In genomic region chr1:31769720-31770390, GRCh38 we compare ENCODE assay signal across 13 cellular contexts. TPM values are rescaled to one million over a fixed set of nuclear protein-coding genes. Genes with fewer than 3 reads are reported as not detected.
DNase-seq lines count a peak whose midpoint lies in the region; ATAC-seq and TF ChIP-seq lines count a peak whose summit lies in the region.
"Had no signal": no experiment of that assay in that cellular context is flagged by ENCODE, and none has a peak within 500 bp of the region (broad histone marks: within the 10 kb centered on the region; RNA-seq: fewer than 3 reads in every experiment).

No MANE protein-coding gene starts in this region.

- no peaks in the 10 kb centered on the region for H3K9me3 ChIP-seq in BLaER1
- H3K9me3 ChIP-seq: SJSA1 had no signal

- peaks cover 64% of the 10 kb centered on the region for H3K27me3 ChIP-seq in BLaER1

- no peak overlapping the region for H3K27ac Mint-ChIP-seq in type B pancreatic cell
- H3K27ac Mint-ChIP-seq: activated CD8-positive, alpha-beta T cell treated with anti-CD3 and anti-CD28 coated beads for 36 hours; CD14-positive monocyte had no signal

- no peaks in the 10 kb centered on the region for H3K9me3 Mint-ChIP-seq in type B pancreatic cell
- H3K9me3 Mint-ChIP-seq: activated CD8-positive, alpha-beta T cell treated with anti-CD3 and anti-CD28 coated beads for 36 hours had no signal

- no peak overlapping the region for H3K27ac ChIP-seq in BLaER1
- H3K27ac ChIP-seq: SJSA1 had no signal

- H4K20me1 ChIP-seq in BLaER1, result peaks cover 33% of the 10 kb centered on the region

- peak overlapping the region; percentile 17; the same call in 1 of the 2 replicates for H3K4me2 ChIP-seq in BLaER1

- H3K4me1 Mint-ChIP-seq in type B pancreatic cell (ENCODE audit: unreplicated experiment), result peaks cover 42% of the 10 kb centered on the region

- H3K36me3 Mint-ChIP-seq in type B pancreatic cell, result peaks cover 4% of the 10 kb centered on the region

- TF ChIP-seq CTCF in type B pancreatic cell (conservative IDR thresholded peaks at IDR 0.05), result no peak

- no peak overlapping the region for H3K9ac ChIP-seq in BLaER1

- H3K4me3 ChIP-seq in BLaER1, result no peak overlapping the region
- H3K4me3 ChIP-seq: SJSA1 had no signal

- no peaks in the 10 kb centered on the region for H3K36me3 ChIP-seq in BLaER1
- H3K36me3 ChIP-seq: SJSA1 had no signal

- DNase-seq in M059J (ENCODE audit: low read depth) (peak; percentile 49), kidney glomerular epithelial cell (lab: John Stamatoyannopoulos, UW) (peak; percentile 72), D341Med (ENCODE audit: low spot score) (no peak), type B pancreatic cell (ENCODE audit: extremely low spot score, unreplicated experiment) (no peak)
- DNase-seq: NCI-H1930, small intestine had no signal

- peaks cover 44% of the 10 kb centered on the region for H3K4me1 ChIP-seq in BLaER1
- H3K4me1 ChIP-seq: SJSA1 had no signal

- H3K4me3 Mint-ChIP-seq in type B pancreatic cell, result no peak overlapping the region
- H3K4me3 Mint-ChIP-seq: activated CD8-positive, alpha-beta T cell treated with anti-CD3 and anti-CD28 coated beads for 36 hours had no signal

- ATAC-seq in SK-N-SH treated with all-trans-retinoic acid at 6 μM for 48 hours, result peak; percentile 39
- ATAC-seq in GM18907 (IDR thresholded peaks at IDR 0.05; ENCODE audit: unreplicated experiment), result no peak
- no peak for ATAC-seq in HG03571 (IDR thresholded peaks at IDR 0.05; ENCODE audit: unreplicated experiment)

- peaks cover 77% of the 10 kb centered on the region for H3K27me3 Mint-ChIP-seq in type B pancreatic cell

TF ChIP-seq in SK-N-SH treated with all-trans-retinoic acid at 6 μM for 48 hours, 23 proteins besides CTCF, POLR2A, EP300 and RAD21:
- 0 out of 2 replicates have a peak, but pooled peaks have one; percentile 48 for TF ChIP-seq TSHZ2 (CRISPR knock-in tag; IDR thresholded peaks at IDR 0.05)
- TF ChIP-seq CREB5 (CRISPR knock-in tag; IDR thresholded peaks at IDR 0.05; ENCODE audit: low read depth), result no peak

RNA-seq across cellular contexts. Expression of gene ADGRB2, which starts 5.7 kb away (rescaled TPM):
- total RNA-seq in M059J (2014; rRNA removed; shearing (Covaris generic)), result 8.3 and 16.7 TPM in 2 replicates
- 3.2 and 14.2 TPM in 2 replicates for total RNA-seq in type B pancreatic cell (ENCODE audit: low replicate concordance)

RNA-seq across cellular contexts. Expression of gene SPOCD1, which starts 46.0 kb away (rescaled TPM):
- total RNA-seq in M059J (2014; rRNA removed; shearing (Covaris generic)), result 33.0 and 52.0 TPM in 2 replicates
- total RNA-seq in type B pancreatic cell (ENCODE audit: low replicate concordance), result 0.52 and 1.1 TPM in 2 replicates
- total RNA-seq: activated CD8-positive, alpha-beta T cell treated with anti-CD3 and anti-CD28 coated beads for 36 hours had no signal

Comparison
In these comparisons a context has a peak if more than half of its experiments do, and no peak if none do; other contexts are left out.
1. DNase-seq: peak in M059J (single experiment) and kidney glomerular epithelial cell (single experiment); none in D341Med (single experiment) and type B pancreatic cell (single experiment).
2. RNA of gene SPOCD1, which starts 46.0 kb away (total RNA-seq): 33.0 to 52.0 TPM in M059J; 0.52 to 1.1 TPM in type B pancreatic cell; every median in the first group is over 10 times any median in the second.